ENCODE assay signal across 9 cellular contexts in the genomic region with DNA sequence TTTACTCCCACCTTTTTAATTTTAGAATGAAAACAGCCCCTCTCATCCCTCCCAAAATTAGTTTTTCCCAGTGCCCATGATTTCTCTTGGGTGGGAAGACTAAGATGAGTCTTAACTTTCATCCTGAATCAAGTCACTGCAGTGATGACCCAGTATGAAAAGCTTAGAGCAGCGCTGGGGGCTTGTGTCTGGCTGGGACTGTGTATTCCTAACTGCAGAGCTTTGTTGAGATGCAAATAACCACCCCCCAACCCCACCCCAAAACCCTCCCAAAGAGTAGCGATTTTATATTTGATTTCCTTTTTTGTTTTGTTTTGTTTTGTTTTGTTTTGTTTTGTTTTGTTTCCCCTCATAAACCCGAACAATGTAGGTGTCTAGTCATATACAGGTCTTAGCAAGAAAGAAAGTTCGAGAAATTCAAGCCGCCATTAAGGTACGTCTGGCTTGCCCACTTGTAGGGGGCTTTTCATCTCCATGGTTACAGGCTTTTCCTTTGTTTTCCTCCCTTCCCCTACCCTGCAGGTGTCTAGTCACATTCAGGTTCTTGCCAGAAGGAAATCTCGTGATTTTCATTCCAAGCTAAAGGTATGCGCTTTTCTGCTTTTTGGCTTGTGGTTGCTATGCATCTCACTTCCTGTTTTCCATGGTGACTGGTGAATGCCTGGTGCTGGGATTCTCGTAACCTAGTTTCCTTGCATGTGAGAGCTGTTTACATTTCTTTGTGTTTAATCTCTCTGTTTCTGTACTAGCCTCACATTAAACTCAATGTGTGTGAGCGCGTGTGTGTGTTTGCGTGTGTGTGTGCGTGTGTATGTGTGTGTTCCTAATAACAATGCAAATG.
DNase-seq lines count a peak whose midpoint lies in the region; TF ChIP-seq lines count a peak whose summit lies in the region.
"Had no signal": no experiment of that assay in that cellular context is flagged by ENCODE, and none has a peak within 500 bp of the region (broad histone marks: within the 10 kb centered on the region; RNA-seq: fewer than 3 reads in every experiment).

No MANE protein-coding gene starts in this region.

- no peak for TF ChIP-seq POLR2A in esophagus squamous epithelium (IDR thresholded peaks at IDR 0.05)

- no peak for TF ChIP-seq CTCF in GM12864 (IDR thresholded peaks at IDR 0.05; ENCODE audit: low read depth, low read length, missing control alignments)
- TF ChIP-seq CTCF in esophagus squamous epithelium (IDR thresholded peaks at IDR 0.05): no peak
- TF ChIP-seq CTCF in osteoblast (IDR thresholded peaks at IDR 0.05; ENCODE audit: extremely low read depth, low read depth, low read length): no peak

- WGBS in esophagus squamous epithelium, 2 donors: 43 to 49% methylated on average over 13 of the region's 13 CpGs

- H2AFZ ChIP-seq in osteoblast (ENCODE audit: low read length): no peak overlapping the region

- H3K4me3 ChIP-seq in GM12864 (ENCODE audit: low read depth, low read length) (peak overlapping the region; percentile 5; the same call in 1 of the 2 replicates), esophagus squamous epithelium (peak overlapping the region in 1 of 4 donors; percentile 24), osteoblast (ENCODE audit: insufficient read depth, low read length) (no peak overlapping the region)
- H3K4me3 ChIP-seq: lung had no signal

- H3K27ac ChIP-seq in esophagus squamous epithelium (peak overlapping the region in 3 of 4 donors; percentile 59 to 73 (median 63)), osteoblast (ENCODE audit: low read depth, low read length) (peak overlapping the region; percentile 65)

- H4K20me1 ChIP-seq in osteoblast (ENCODE audit: insufficient read depth, low read length): peaks cover 59% of the 10 kb centered on the region

- H3K36me3 ChIP-seq in esophagus squamous epithelium (no peaks in the 10 kb centered on the region), osteoblast (ENCODE audit: insufficient read depth, low read length) (peaks cover 25% of the 10 kb centered on the region)

- H3K27me3 ChIP-seq in esophagus squamous epithelium (no peaks in the 10 kb centered on the region), osteoblast (ENCODE audit: insufficient read depth, low read length) (no peaks in the 10 kb centered on the region)

- H3K4me1 ChIP-seq in esophagus squamous epithelium: peaks cover 3 to 49% (median 16%) of the 10 kb centered on the region in 3 donors
- H3K4me1 ChIP-seq in osteoblast (ENCODE audit: insufficient read depth, low read length): peaks cover 29% of the 10 kb centered on the region

- DNase-seq in GM12864 (ENCODE audit: low read depth): peak; percentile 30
- DNase-seq in NCI-H226: peak; percentile 90
- no peak for DNase-seq in esophagus squamous epithelium (lab: John Stamatoyannopoulos, UW)
- no peak for DNase-seq in osteoblast (ENCODE audit: insufficient read length, low spot score, missing footprints)
- no peak for DNase-seq in central memory CD4-positive, alpha-beta T cell
- no peak for DNase-seq in activated CD4-positive, alpha-beta T cell treated with anti-CD3 and anti-CD28 coated beads for 1 hour
- DNase-seq in NCI-H1694 (lab: John Stamatoyannopoulos, UW): no peak
- DNase-seq in ureter (ENCODE audit: low spot score): no peak

- H3K79me2 ChIP-seq in osteoblast (ENCODE audit: insufficient read depth, low read length): peaks cover 77% of the 10 kb centered on the region

- intact Hi-C loops in esophagus squamous epithelium (cut with DNase I): no loop called here

- no peak overlapping the region for H3K4me2 ChIP-seq in osteoblast (ENCODE audit: insufficient read depth, low read length)

- H3K9me3 ChIP-seq in esophagus squamous epithelium (no peaks in the 10 kb centered on the region), osteoblast (ENCODE audit: low read depth, low read length) (no peaks in the 10 kb centered on the region)

Comparison
In these comparisons a context has a peak if more than half of its experiments do, and no peak if none do; other contexts are left out.
1. DNase-seq: peak in GM12864 (single experiment) and NCI-H226 (single experiment); none in esophagus squamous epithelium (single experiment), osteoblast (single experiment), central memory CD4-positive, alpha-beta T cell (single experiment), activated CD4-positive, alpha-beta T cell treated with anti-CD3 and anti-CD28 coated beads for 1 hour (single experiment), NCI-H1694 (single experiment) and ureter (single experiment).